Comparison of ENCODE assay signal across 22 cellular contexts in the genomic region with DNA sequence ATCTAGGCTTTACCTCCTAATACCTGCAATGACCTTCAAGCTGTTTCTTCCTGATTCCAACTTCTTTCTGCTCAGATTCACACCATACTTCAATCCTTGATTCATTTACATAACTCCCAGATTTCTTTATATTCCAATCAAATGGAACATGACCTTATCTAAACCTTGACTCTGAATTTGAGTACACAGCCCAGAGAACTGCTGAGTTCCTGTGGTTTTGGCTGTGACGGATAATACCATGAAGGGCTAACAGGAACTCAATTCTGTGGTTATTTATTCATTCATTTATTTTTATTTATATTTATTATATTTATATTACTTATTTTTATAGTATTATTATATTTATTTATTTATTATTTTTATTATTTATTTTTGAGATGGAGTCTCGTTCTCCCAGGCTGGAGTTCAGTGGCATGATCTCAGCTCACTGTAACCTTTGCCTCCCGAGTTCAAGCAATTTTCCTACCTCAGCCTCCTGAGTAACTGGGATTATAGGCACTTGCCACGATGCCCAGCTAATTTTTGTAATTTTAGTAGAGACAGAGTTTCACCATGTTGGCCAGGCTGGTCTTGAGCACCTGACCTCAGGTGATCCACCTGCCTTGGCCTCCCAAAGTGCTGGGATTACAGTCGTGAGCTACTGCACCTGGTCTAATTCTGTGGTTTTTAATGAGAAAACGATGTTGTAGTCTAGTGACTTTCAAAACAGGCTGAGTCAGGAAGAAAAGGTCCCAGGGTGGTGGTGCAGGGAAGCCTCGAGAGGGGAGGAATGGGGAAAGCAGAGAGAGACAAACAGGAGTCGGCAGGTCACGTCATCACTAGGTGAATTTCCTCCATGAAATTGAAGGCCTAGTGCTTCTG. TPM values are rescaled to one million over a fixed set of nuclear protein-coding genes. Genes with fewer than 3 reads are reported as not detected.
DNase-seq lines count a peak whose midpoint lies in the region; ATAC-seq, FAIRE-seq and TF ChIP-seq lines count a peak whose summit lies in the region.
"Had no signal": no experiment of that assay in that cellular context is flagged by ENCODE, and none has a peak within 500 bp of the region (broad histone marks: within the 10 kb centered on the region; RNA-seq: fewer than 3 reads in every experiment).

No MANE protein-coding gene starts in this region.

- TF ChIP-seq CTCF in PC-9 (conservative IDR thresholded peaks at IDR 0.05) (no peak), K562 (IDR thresholded peaks at IDR 0.05 in 2 of 3, conservative IDR thresholded peaks at IDR 0.05 in 1 of 3; ENCODE audit: insufficient read depth in 2 of 3, low read depth in 1 of 3, low read length in 3 of 3) (no peak), neural progenitor cell (IDR thresholded peaks at IDR 0.05) (no peak)

- CTCF ChIA-PET in PC-9 (lab: Charles Lee) (no interaction called here), K562 (lab: Yijun Ruan, JAX; ENCODE audit: low intra/inter-chr PET ratio) (no interaction called here)

- H3K4me1 Mint-ChIP-seq in T-helper 1 cell treated with Interleukin-12 subunit alpha and Interleukin-12 subunit beta and Interleukin-4 antibody, amounts not matched to agents 30 μg/mL and 1 μg/mL, for 36 hours (ENCODE audit: low read depth), result peaks cover 6% of the 10 kb centered on the region
- H3K4me1 Mint-ChIP-seq in neural progenitor cell, result peaks cover 18% of the 10 kb centered on the region
- peaks cover 2% of the 10 kb centered on the region in 2 donors for H3K4me1 Mint-ChIP-seq in effector memory CD8-positive, alpha-beta T cell (ENCODE audit: low read depth in 2 of 2)

- no peak for TF ChIP-seq POLR2A in K562 (conservative IDR thresholded peaks at IDR 0.05)

- H3K4me3 ChIP-seq in PC-9 (no peak overlapping the region), K562 (no peak overlapping the region), neural progenitor cell (no peak overlapping the region), neuronal stem cell (ENCODE audit: low read length in 2 of 2) (no peak overlapping the region)
- H3K4me3 ChIP-seq: Peyer's patch, SK-N-MC had no signal

- no peaks in the 10 kb centered on the region for H3K9me2 ChIP-seq in PC-9 (ENCODE audit: insufficient read depth)

- BruUV-seq in PC-9 (replicated peaks; lab: Mats Ljungman, UMichigan), result no TSS peak
- BruUV-seq in K562 (replicated peaks; lab: Mats Ljungman, UMichigan), result no TSS peak

- H3K14ac ChIP-seq in neuronal stem cell (ENCODE audit: low read length), result no peak overlapping the region

- intact Hi-C loops in PC-9 (cut with micrococcal nuclease; ENCODE audit: unreplicated experiment), result no loop called here
- intact Hi-C loops in K562 (cut with micrococcal nuclease), result no loop called here

- no peak overlapping the region; a peak in 1 of 4 replicates for H3K9ac ChIP-seq in K562 (ENCODE audit: insufficient read depth in 1 of 2, low read depth in 2 of 2, low read length in 2 of 2)
- no peak overlapping the region for H3K9ac ChIP-seq in neural progenitor cell
- no peak overlapping the region for H3K9ac ChIP-seq in neuronal stem cell (ENCODE audit: low read depth, low read length, poor library complexity)

- no peak overlapping the region for H3K23ac ChIP-seq in neuronal stem cell (ENCODE audit: low read depth, low read length, poor library complexity)

- H3K9me3 Mint-ChIP-seq in T-helper 1 cell treated with Interleukin-12 subunit alpha and Interleukin-12 subunit beta and Interleukin-4 antibody, amounts not matched to agents 30 μg/mL and 1 μg/mL, for 36 hours, result no peaks in the 10 kb centered on the region
- H3K9me3 Mint-ChIP-seq in neural progenitor cell, result peaks cover 4% of the 10 kb centered on the region
- no peaks in the 10 kb centered on the region for H3K9me3 Mint-ChIP-seq in effector memory CD8-positive, alpha-beta T cell
- H3K9me3 Mint-ChIP-seq: CD8-positive, alpha-beta memory T cell had no signal

- FAIRE-seq in K562 (lab: Jason Lieb, UNC), result no peak

- H3K79me2 ChIP-seq in PC-9 (ENCODE audit: low read depth) (no peaks in the 10 kb centered on the region), K562 (ENCODE audit: control insufficient read depth, insufficient read depth, low read length) (no peaks in the 10 kb centered on the region), neural progenitor cell (ENCODE audit: low read depth) (no peaks in the 10 kb centered on the region)

- POLR2A ChIA-PET in PC-9 (lab: Charles Lee; ENCODE audit: unreplicated experiment), result interaction anchor here (0.5 kb wide), 1 partner anchor 58 kb away, joined by 5 read pairs; no protein-coding TSS in a partner anchor
- POLR2A ChIA-PET in K562 (lab: Yijun Ruan, JAX), result no interaction called here

- no peak for TF ChIP-seq RAD21 in K562 (CRISPR knock-in tag; conservative IDR thresholded peaks at IDR 0.05 in 1 of 2, IDR thresholded peaks at IDR 0.05 in 1 of 2)

- no peak overlapping the region for H3K4me2 ChIP-seq in PC-9
- no peak overlapping the region for H3K4me2 ChIP-seq in K562 (ENCODE audit: insufficient read depth, low read length)
- H3K4me2 ChIP-seq in neural progenitor cell, result no peak overlapping the region
- H3K4me2 ChIP-seq in neuronal stem cell (ENCODE audit: insufficient read depth, low read length, poor library complexity, severe bottlenecking), result no peak overlapping the region

- H4K8ac ChIP-seq in neuronal stem cell (ENCODE audit: low read depth, low read length), result no peak overlapping the region

- peak overlapping the region; percentile 10 for H3K27ac Mint-ChIP-seq in T-helper 1 cell treated with Interleukin-12 subunit alpha and Interleukin-12 subunit beta and Interleukin-4 antibody, amounts not matched to agents 30 μg/mL and 1 μg/mL, for 36 hours
- H3K27ac Mint-ChIP-seq in neural progenitor cell, result peak overlapping the region; percentile 1
- no peak overlapping the region for H3K27ac Mint-ChIP-seq in effector memory CD8-positive, alpha-beta T cell
- H3K27ac Mint-ChIP-seq: B cell had no signal

- no peak overlapping the region for H2BK12ac ChIP-seq in neuronal stem cell (ENCODE audit: low read length)

- H2AK5ac ChIP-seq in neuronal stem cell (ENCODE audit: low read depth, low read length), result no peak overlapping the region

- no peak overlapping the region for H3K4me3 Mint-ChIP-seq in T-helper 1 cell treated with Interleukin-12 subunit alpha and Interleukin-12 subunit beta and Interleukin-4 antibody, amounts not matched to agents 30 μg/mL and 1 μg/mL, for 36 hours
- H3K4me3 Mint-ChIP-seq in neural progenitor cell, result no peak overlapping the region
- H3K4me3 Mint-ChIP-seq in effector memory CD8-positive, alpha-beta T cell, result no peak overlapping the region
- H3K4me3 Mint-ChIP-seq: B cell; CD8-positive, alpha-beta memory T cell had no signal

- no peak overlapping the region for H4K91ac ChIP-seq in neuronal stem cell (ENCODE audit: low read depth, low read length, poor library complexity)

- no peak overlapping the region for H3K4ac ChIP-seq in neuronal stem cell (ENCODE audit: low read length)

- H3F3A ChIP-seq in PC-9 (ENCODE audit: insufficient read depth, low read depth) (peaks cover 40% of the 10 kb centered on the region), neural progenitor cell (ENCODE audit: low read depth) (peaks cover 4% of the 10 kb centered on the region)

- H3K36me3 ChIP-seq in PC-9 (ENCODE audit: low read depth) (no peaks in the 10 kb centered on the region), K562 (ENCODE audit: control insufficient read depth, insufficient read depth, low read length) (no peaks in the 10 kb centered on the region), neural progenitor cell (no peaks in the 10 kb centered on the region), neuronal stem cell (replicated peaks in 1 of 2; ENCODE audit: control insufficient read depth in 2 of 2, insufficient read depth in 2 of 2, low read length in 2 of 2) (no peaks in the 10 kb centered on the region)
- H3K36me3 ChIP-seq: Peyer's patch had no signal

- H3K27me3 ChIP-seq in PC-9 (ENCODE audit: insufficient read depth, low read depth), result no peaks in the 10 kb centered on the region
- H3K27me3 ChIP-seq in K562 (ENCODE audit: control insufficient read depth in 2 of 2, insufficient read depth in 2 of 2, low read length in 2 of 2), result no peaks in the 10 kb centered on the region
- no peaks in the 10 kb centered on the region for H3K27me3 ChIP-seq in neural progenitor cell
- H3K27me3 ChIP-seq in neuronal stem cell (ENCODE audit: control insufficient read depth in 3 of 3, insufficient read depth in 3 of 3, low read depth in 1 of 3, low read length in 3 of 3), result no peaks in the 10 kb centered on the region
- H3K27me3 ChIP-seq: Peyer's patch had no signal

- H3K27ac ChIP-seq in PC-9 (peak overlapping the region; percentile 30; the same call in 1 of the 2 replicates), K562 (ENCODE audit: extremely low read depth, low read depth, low read length) (no peak overlapping the region), neural progenitor cell (no peak overlapping the region), neuronal stem cell (replicated peaks; ENCODE audit: low read length) (no peak overlapping the region)
- H3K27ac ChIP-seq: 22Rv1, C4-2B, Peyer's patch, SK-N-MC had no signal

- no peak overlapping the region for H2AFZ ChIP-seq in PC-9
- no peak overlapping the region for H2AFZ ChIP-seq in K562 (ENCODE audit: low read depth, low read length)
- no peak overlapping the region for H2AFZ ChIP-seq in neural progenitor cell (replicated peaks)
- H2AFZ ChIP-seq in neuronal stem cell (ENCODE audit: low read length), result no peak overlapping the region

- H2BK120ac ChIP-seq in neuronal stem cell (ENCODE audit: low read depth, low read length), result no peak overlapping the region

- H3K18ac ChIP-seq in neuronal stem cell (ENCODE audit: low read length), result no peak overlapping the region

- H3K36me3 Mint-ChIP-seq in T-helper 1 cell treated with Interleukin-12 subunit alpha and Interleukin-12 subunit beta and Interleukin-4 antibody, amounts not matched to agents 30 μg/mL and 1 μg/mL, for 36 hours (ENCODE audit: low read depth), result peaks cover 10% of the 10 kb centered on the region
- H3K36me3 Mint-ChIP-seq in neural progenitor cell, result peaks cover 4% of the 10 kb centered on the region
- H3K36me3 Mint-ChIP-seq in effector memory CD8-positive, alpha-beta T cell (ENCODE audit: insufficient read depth), result no peaks in the 10 kb centered on the region

- in situ Hi-C loops in K562 (cut with MboI), result no loop called here

- H4K20me1 ChIP-seq in PC-9 (ENCODE audit: insufficient read depth) (no peaks in the 10 kb centered on the region), K562 (replicated peaks; ENCODE audit: control insufficient read depth, insufficient read depth, low read length) (no peaks in the 10 kb centered on the region), neural progenitor cell (ENCODE audit: low read depth) (no peaks in the 10 kb centered on the region)

- no peaks in the 10 kb centered on the region for H3K9me1 ChIP-seq in K562 (ENCODE audit: control insufficient read depth, insufficient read depth, low read length)

- peaks cover 58% of the 10 kb centered on the region for H3K4me1 ChIP-seq in PC-9 (replicated peaks; ENCODE audit: insufficient read depth)
- H3K4me1 ChIP-seq in K562 (replicated peaks in 1 of 2; ENCODE audit: control insufficient read depth in 2 of 2, insufficient read depth in 2 of 2, low read length in 2 of 2), result peaks cover 3 to 17% of the 10 kb centered on the region in 2 experiments; a peak in 3 of 5 replicates
- H3K4me1 ChIP-seq in neural progenitor cell, result peaks cover 5% of the 10 kb centered on the region
- H3K4me1 ChIP-seq in neuronal stem cell (ENCODE audit: control insufficient read depth in 2 of 2, insufficient read depth in 1 of 2, low read depth in 1 of 2, low read length in 2 of 2), result peaks cover 0 to 13% of the 10 kb centered on the region in 2 donors
- H3K4me1 ChIP-seq: Peyer's patch had no signal

- 49% methylated on average over 8 of the region's 9 CpGs for WGBS in K562 (ENCODE audit: insufficient coverage, low coverage, missing lambda C conversion rate)
- WGBS in neuronal stem cell (ENCODE audit: extremely low coverage in 2 of 2, insufficient read length in 2 of 2, insufficient replicate concordance in 1 of 2), 2 donors, result no CpG with 5 or more reads among the region's 9 CpGs

- no peak for ATAC-seq in K562
- no peak for ATAC-seq in effector memory CD8-positive, alpha-beta T cell (replicated peaks)
- ATAC-seq: HCT116 had no signal

- H3K27me3 Mint-ChIP-seq in T-helper 1 cell treated with Interleukin-12 subunit alpha and Interleukin-12 subunit beta and Interleukin-4 antibody, amounts not matched to agents 30 μg/mL and 1 μg/mL, for 36 hours (ENCODE audit: low read depth), result no peaks in the 10 kb centered on the region
- H3K27me3 Mint-ChIP-seq in neural progenitor cell (ENCODE audit: insufficient read depth, low read depth), result peaks cover 7% of the 10 kb centered on the region
- H3K27me3 Mint-ChIP-seq in effector memory CD8-positive, alpha-beta T cell, result no peaks in the 10 kb centered on the region
- H3K27me3 Mint-ChIP-seq: B cell had no signal

- no peaks in the 10 kb centered on the region for H3K79me1 ChIP-seq in neuronal stem cell (ENCODE audit: low read depth, low read length)

- H3K9me3 ChIP-seq in PC-9 (ENCODE audit: insufficient read depth, low read depth) (no peaks in the 10 kb centered on the region), K562 (replicated peaks; ENCODE audit: control insufficient read depth, insufficient read depth, low read depth, low read length) (no peaks in the 10 kb centered on the region), neural progenitor cell (ENCODE audit: low read depth) (no peaks in the 10 kb centered on the region), neuronal stem cell (replicated peaks in 1 of 2; ENCODE audit: control insufficient read depth in 2 of 2, insufficient read depth in 1 of 2, low read depth in 1 of 2, low read length in 2 of 2) (peaks cover 0 to 3% of the 10 kb centered on the region in 2 donors)
- H3K9me3 ChIP-seq: Peyer's patch had no signal

- TF ChIP-seq EP300 in K562 (IDR thresholded peaks at IDR 0.05; ENCODE audit: low read length), result no peak

- H2BK5ac ChIP-seq in neuronal stem cell (ENCODE audit: low read length), result no peak overlapping the region

- DNase-seq in T-helper 1 cell, result no peak
- DNase-seq in PC-9, result no peak
- DNase-seq in K562 (ENCODE audit: extremely low read depth in 1 of 4, low spot score in 3 of 4), result no peak
- DNase-seq in neural progenitor cell (ENCODE audit: low spot score), result no peak
- no peak for DNase-seq in effector memory CD8-positive, alpha-beta T cell
- no peak for DNase-seq in neuronal stem cell (ENCODE audit: low spot score)
- no peak for DNase-seq in NCI-H1436 (lab: John Stamatoyannopoulos, UW)
- DNase-seq: CD8-positive, alpha-beta memory T cell; DMS153; Kasumi-1; NCI-H1105 treated with DMSO at 0.1 percent for 48 hours; NCI-H2081; NCI-H2227 treated with DMSO at 0.1 percent for 48 hours; NCI-H526 treated with DMSO at 0.1 percent for 48 hours; Peyer's patch; SIG-M5 had no signal

- H2BK15ac ChIP-seq in neuronal stem cell (ENCODE audit: low read length), result no peak overlapping the region

RNA-seq across cellular contexts. Expression of gene APOLD1, which starts 11.7 kb away (rescaled TPM):
- total RNA-seq in PC-9 (2021) (23.3 and 24.9 TPM in 2 replicates), K562 (2014; rRNA removed) (0.41 and 2.0 TPM in 2 replicates), K562 (2014; rRNA removed; fragmentation: Illumina TruSeq; extraction: Trizol) (0.61 and 0.65 TPM in 2 replicates), K562 (2015; rRNA removed; fragmentation: Illumina TruSeq; extraction: Trizol) (1.1 TPM in 2 replicates), K562 (2021) (0.89 and 0.93 TPM in 2 replicates), neural progenitor cell (ENCODE audit: low replicate concordance) (7.4 and 11.8 TPM in 2 replicates)
- total RNA-seq in K562 (2011; cell fraction: chromatin; rRNA removed; ENCODE audit: low replicate concordance), result 1.2 and 1.3 TPM in 2 replicates
- 1.6 and 1.7 TPM in 2 replicates for total RNA-seq in K562 (2011; cell fraction: nucleolus; rRNA removed)
- 2.1 and 2.5 TPM in 2 replicates for total RNA-seq in K562 (2011; cell fraction: nucleoplasm; rRNA removed)
- polyA plus RNA-seq in K562 (2011; rRNA removed) (0.49 and 0.84 TPM in 2 replicates), K562 (2014; fragmentation: Illumina TruSeq; extraction: Trizol) (0.46 and 0.61 TPM in 2 replicates), K562 (2014; fragmentation: Nextera tagmentation; extraction: Ambion mirVana) (under 1 TPM; 0.28 to 0.45 TPM), K562 (2014; rRNA removed) (0.45 and 0.93 TPM in 2 replicates)
- 0.30 and 0.35 TPM in 2 replicates for polyA plus RNA-seq in K562 (2011; cell fraction: cytosol; rRNA removed)
- polyA plus RNA-seq in K562 (2011; cell fraction: nucleus; rRNA removed), result 0.74 and 0.97 TPM in 2 replicates
- polyA plus RNA-seq in K562 (2012), result 0.82 and 1.4 TPM in 2 replicates
- polyA minus RNA-seq in K562 (2011; rRNA and poly(A)+ RNA removed), result 0.74 and 1.1 TPM in 2 replicates
- polyA minus RNA-seq in K562 (2011; cell fraction: cytosol; rRNA and poly(A)+ RNA removed), result 0.36 and 1.2 TPM in 2 replicates
- polyA minus RNA-seq in K562 (2011; cell fraction: nucleus; rRNA and poly(A)+ RNA removed), result 1.5 and 2.2 TPM in 2 replicates
- 4.6 TPM for polyA plus RNA-seq in neuronal stem cell (2013, experiment 1 of 2)
- 4.2 TPM for polyA plus RNA-seq in neuronal stem cell (2013, experiment 2 of 2)

RNA-seq across cellular contexts. Expression of gene DDX47, which starts 16.0 kb away (rescaled TPM):
- 192 and 196 TPM in 2 replicates for total RNA-seq in PC-9 (2021)
- 47.1 and 85.0 TPM in 2 replicates for total RNA-seq in K562 (2011; cell fraction: chromatin; rRNA removed; ENCODE audit: low replicate concordance)
- 28.7 and 30.1 TPM in 2 replicates for total RNA-seq in K562 (2011; cell fraction: nucleolus; rRNA removed)
- 46.6 and 68.3 TPM in 2 replicates for total RNA-seq in K562 (2011; cell fraction: nucleoplasm; rRNA removed)
- 41.6 and 42.1 TPM in 2 replicates for total RNA-seq in K562 (2014; rRNA removed)
- total RNA-seq in K562 (2014; rRNA removed; fragmentation: Illumina TruSeq; extraction: Trizol), result 66.5 and 71.3 TPM in 2 replicates
- 60.6 and 64.4 TPM in 2 replicates for total RNA-seq in K562 (2015; rRNA removed; fragmentation: Illumina TruSeq; extraction: Trizol)
- total RNA-seq in K562 (2021), result 48.0 and 49.6 TPM in 2 replicates
- 40.8 and 47.0 TPM in 2 replicates for polyA plus RNA-seq in K562 (2011; rRNA removed)
- 19.8 and 37.3 TPM in 2 replicates for polyA plus RNA-seq in K562 (2011; cell fraction: cytosol; rRNA removed)
- polyA plus RNA-seq in K562 (2011; cell fraction: nucleus; rRNA removed), result 40.7 and 58.0 TPM in 2 replicates
- polyA plus RNA-seq in K562 (2012), result 21.8 and 38.7 TPM in 2 replicates
- 57.1 and 72.5 TPM in 2 replicates for polyA plus RNA-seq in K562 (2014; fragmentation: Illumina TruSeq; extraction: Trizol)
- 100 to 1,000 TPM; 157 to 186 TPM for polyA plus RNA-seq in K562 (2014; fragmentation: Nextera tagmentation; extraction: Ambion mirVana)
- polyA plus RNA-seq in K562 (2014; rRNA removed), result 39.4 and 45.8 TPM in 2 replicates
- 43.3 and 43.9 TPM in 2 replicates for polyA minus RNA-seq in K562 (2011; rRNA and poly(A)+ RNA removed)
- 20.9 and 22.6 TPM in 2 replicates for polyA minus RNA-seq in K562 (2011; cell fraction: cytosol; rRNA and poly(A)+ RNA removed)
- polyA minus RNA-seq in K562 (2011; cell fraction: nucleus; rRNA and poly(A)+ RNA removed), result 25.6 and 44.3 TPM in 2 replicates
- total RNA-seq in neural progenitor cell (ENCODE audit: low replicate concordance), result 86.2 and 107 TPM in 2 replicates
- polyA plus RNA-seq in neuronal stem cell (2013, experiment 1 of 2), result 48.2 TPM
- polyA plus RNA-seq in neuronal stem cell (2013, experiment 2 of 2), result 46.3 TPM

Comparison
In these comparisons a context has a peak if more than half of its experiments do, and no peak if none do; other contexts are left out.
1. H3K27ac Mint-ChIP-seq: peak in T-helper 1 cell treated with Interleukin-12 subunit alpha and Interleukin-12 subunit beta and Interleukin-4 antibody, amounts not matched to agents 30 μg/mL and 1 μg/mL, for 36 hours (single experiment) and neural progenitor cell (single experiment); none in effector memory CD8-positive, alpha-beta T cell (0 of 2).